Comparison of ENCODE assay signal across 19 cellular contexts in the genomic region with DNA sequence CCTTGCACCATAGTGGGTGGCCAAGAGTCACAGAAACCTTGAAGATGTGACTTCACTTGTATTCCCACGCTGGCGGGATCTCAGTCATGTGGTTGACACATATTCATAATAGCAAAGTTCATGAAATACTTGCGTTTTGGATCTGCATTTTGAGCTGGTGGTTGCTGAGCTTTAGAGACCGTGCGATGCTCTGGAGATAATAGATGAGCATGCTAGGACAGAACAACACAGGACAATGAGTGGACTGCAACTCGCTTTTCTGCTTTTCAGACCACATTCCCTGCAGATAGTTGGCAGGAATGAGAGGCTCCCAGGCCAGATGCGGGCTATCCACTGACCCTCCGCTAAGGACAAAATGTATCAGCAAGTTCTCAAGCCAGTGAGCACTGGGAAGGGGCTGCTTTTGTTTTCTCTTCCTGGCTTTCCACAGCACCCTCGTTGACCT. TPM values are rescaled to one million over a fixed set of nuclear protein-coding genes. Genes with fewer than 3 reads are reported as not detected.
DNase-seq lines count a peak whose midpoint lies in the region; ATAC-seq and TF ChIP-seq lines count a peak whose summit lies in the region.
"Had no signal": no experiment of that assay in that cellular context is flagged by ENCODE, and none has a peak within 500 bp of the region (broad histone marks: within the 10 kb centered on the region; RNA-seq: fewer than 3 reads in every experiment).

No MANE protein-coding gene starts in this region.

- H3K27me3 ChIP-seq in liver (ENCODE audit: control insufficient read depth in 4 of 4, insufficient read depth in 4 of 4, low read length in 3 of 4) (no peaks in the 10 kb centered on the region), right lobe of liver (no peaks in the 10 kb centered on the region), esophagus muscularis mucosa (no peaks in the 10 kb centered on the region), osteoblast (ENCODE audit: insufficient read depth, low read length) (no peaks in the 10 kb centered on the region)
- H3K27me3 ChIP-seq: cardiac muscle cell, SJCRH30 had no signal

- H3K9me3 ChIP-seq in liver (ENCODE audit: control insufficient read depth in 4 of 4, low read length in 3 of 4) (no peaks in the 10 kb centered on the region), right lobe of liver (no peaks in the 10 kb centered on the region), esophagus muscularis mucosa (no peaks in the 10 kb centered on the region), osteoblast (ENCODE audit: low read depth, low read length) (no peaks in the 10 kb centered on the region)
- H3K9me3 ChIP-seq: psoas muscle, SJCRH30 had no signal

- TF ChIP-seq CTCF in liver (IDR thresholded peaks at IDR 0.05; ENCODE audit: low read depth, low read length, missing input control): no peak
- TF ChIP-seq CTCF in right lobe of liver (IDR thresholded peaks at IDR 0.05): no peak
- TF ChIP-seq CTCF in esophagus muscularis mucosa (IDR thresholded peaks at IDR 0.05): no peak
- TF ChIP-seq CTCF in osteoblast (IDR thresholded peaks at IDR 0.05; ENCODE audit: extremely low read depth, low read depth, low read length): no peak

- TF ChIP-seq POLR2A in right lobe of liver (IDR thresholded peaks at IDR 0.05): no peak
- TF ChIP-seq POLR2A in esophagus muscularis mucosa (IDR thresholded peaks at IDR 0.05; ENCODE audit: low read depth): no peak

- no peaks in the 10 kb centered on the region for H4K20me1 ChIP-seq in osteoblast (ENCODE audit: insufficient read depth, low read length)

- no peak overlapping the region for H3K9ac ChIP-seq in liver (ENCODE audit: low read depth in 1 of 2, low read length in 2 of 2)

- 84% methylated on average over 9 of the region's 9 CpGs for WGBS in liver
- 76% methylated on average over 6 of the region's 9 CpGs for WGBS in right lobe of liver (ENCODE audit: insufficient coverage, low coverage, low lambda C conversion rate, missing lambda C conversion rate)
- 85% methylated on average over 9 of the region's 9 CpGs for WGBS in esophagus muscularis mucosa

- H3K27ac ChIP-seq in liver (ENCODE audit: low read depth in 1 of 2, low read length in 2 of 2) (no peak overlapping the region), right lobe of liver (no peak overlapping the region), esophagus muscularis mucosa (replicated peaks in 1 of 4) (peak overlapping the region in 3 of 4 donors; percentile 40 to 66 (median 43)), osteoblast (ENCODE audit: low read depth, low read length) (peak overlapping the region; percentile 82)
- H3K27ac ChIP-seq: cardiac muscle cell, psoas muscle, SJCRH30 had no signal

- no peak for ATAC-seq in right lobe of liver

- intact Hi-C loops in right lobe of liver (cut with DNase I): loop anchor here in 1 of 2 donors (10.0 kb wide), 1 partner anchor 63 kb away; no protein-coding TSS in a partner anchor
- intact Hi-C loops in esophagus muscularis mucosa (cut with DNase I): loop anchor here (10.0 kb wide), 1 partner anchor 63 kb away; no protein-coding TSS in a partner anchor

- DNase-seq in right lobe of liver (no peak), esophagus muscularis mucosa (ENCODE audit: extremely low spot score) (no peak), osteoblast (ENCODE audit: insufficient read length, low spot score, missing footprints) (peak; percentile 84), NCI-H2171 (lab: John Stamatoyannopoulos, UW) (no peak), NOMO-1 (lab: John Stamatoyannopoulos, UW; ENCODE audit: unreplicated experiment in 2 of 2) (no peak), ACHN (no peak), NCI-H2107 (lab: John Stamatoyannopoulos, UW) (no peak)
- DNase-seq: activated CD4-positive, alpha-beta T cell treated with anti-CD3 and anti-CD28 coated beads, Interleukin-2, amount 50 U/mL, for 48 hours; activated gamma-delta T cell; Calu3; glutamatergic neuron; kidney; NK-92 treated with Interleukin-12 subunit alpha and Interleukin-12 subunit beta, amount 100 ng/mL, for 24 hours; SJCRH30; stimulated activated CD4-positive, alpha-beta T cell treated with anti-CD3 and anti-CD28 coated beads, Interleukin-1b, Interleukin-23, amount 100 ng/mL, for 48 hours had no signal

- no peak for TF ChIP-seq RAD21 in liver (IDR thresholded peaks at IDR 0.05)

- TF ChIP-seq EP300 in esophagus muscularis mucosa (IDR thresholded peaks at IDR 0.05): no peak

- in situ Hi-C loops in ACHN (cut with HindIII; ENCODE audit: low pct_ligation_motif_present, low pct_unique_long_range_greater_than_20kb, low sequenced_read_pairs): no loop called here

- H3K36me3 ChIP-seq in liver (ENCODE audit: control insufficient read depth in 4 of 4, insufficient read depth in 3 of 4, low read depth in 1 of 4, low read length in 3 of 4) (no peaks in the 10 kb centered on the region), right lobe of liver (no peaks in the 10 kb centered on the region), esophagus muscularis mucosa (no peaks in the 10 kb centered on the region), osteoblast (ENCODE audit: insufficient read depth, low read length) (no peaks in the 10 kb centered on the region)
- H3K36me3 ChIP-seq: cardiac muscle cell, SJCRH30 had no signal

- peak overlapping the region; percentile 7 for H2AFZ ChIP-seq in osteoblast (ENCODE audit: low read length)

- no peaks in the 10 kb centered on the region for H3K79me2 ChIP-seq in osteoblast (ENCODE audit: insufficient read depth, low read length)

- H3K4me3 ChIP-seq in liver (ENCODE audit: low read depth in 1 of 3, low read length in 3 of 3): no peak overlapping the region
- H3K4me3 ChIP-seq in right lobe of liver: no peak overlapping the region
- H3K4me3 ChIP-seq in esophagus muscularis mucosa: no peak overlapping the region
- peak overlapping the region; percentile 23 for H3K4me3 ChIP-seq in osteoblast (ENCODE audit: insufficient read depth, low read length)
- H3K4me3 ChIP-seq: cardiac muscle cell, psoas muscle, SJCRH30 had no signal

- peak overlapping the region; percentile 76 for H3K4me2 ChIP-seq in osteoblast (ENCODE audit: insufficient read depth, low read length)

- H3K4me1 ChIP-seq in liver (ENCODE audit: control insufficient read depth in 4 of 4, insufficient read depth in 4 of 4, low read length in 3 of 4) (peaks cover 0 to 9% (median 1%) of the 10 kb centered on the region in 4 donors), right lobe of liver (peaks cover 0 to 22% (median 9%) of the 10 kb centered on the region in 4 donors), esophagus muscularis mucosa (peaks cover 4 to 28% (median 27%) of the 10 kb centered on the region in 4 donors), osteoblast (ENCODE audit: insufficient read depth, low read length) (peaks cover 33% of the 10 kb centered on the region)
- H3K4me1 ChIP-seq: psoas muscle, SJCRH30 had no signal

TF ChIP-seq in liver, 16 proteins besides CTCF, POLR2A, EP300 and RAD21:
- TF ChIP-seq NR2F2 (IDR thresholded peaks at IDR 0.05) (peak; percentile 55), HNF4A (conservative IDR thresholded peaks at IDR 0.05) (no peak)

RNA-seq across cellular contexts. Expression of a gene that starts 13.8 kb away (rescaled TPM):
- total RNA-seq in liver (10 to 100 TPM in 1 of 2 donors, 1 to 10 TPM in 1; 1.1 to 45.3 TPM), right lobe of liver (10 to 100 TPM; 16.4 to 49.9 (median 19.7) TPM), esophagus muscularis mucosa (1 to 10 TPM; 2.7 to 3.7 (median 3.0) TPM), osteoblast (5.9 and 6.5 TPM in 2 replicates)
- polyA plus RNA-seq in liver: 10 to 100 TPM; 26.1 to 47.0 TPM

RNA-seq across cellular contexts. Expression of a gene that starts 36.3 kb away (rescaled TPM):
- total RNA-seq in liver: not detected
- under 1 TPM; 0.02 to 0.13 TPM for polyA plus RNA-seq in liver
- total RNA-seq in right lobe of liver: under 1 TPM in 1 of 6 experiments, not detected in 5; 0.11 TPM
- under 1 TPM; 0.17 to 0.99 (median 0.47) TPM for total RNA-seq in esophagus muscularis mucosa
- not detected in 2 replicates for total RNA-seq in osteoblast
- total RNA-seq: Calu3, kidney, psoas muscle had no signal
- polyA plus RNA-seq: AG04450, psoas muscle had no signal

Comparison
In these comparisons a context has a peak if more than half of its experiments do, and no peak if none do; other contexts are left out.
1. H3K27ac ChIP-seq: peak in esophagus muscularis mucosa (3 of 4) and osteoblast (single experiment); none in liver (0 of 2) and right lobe of liver (0 of 3).